Comparison of ENCODE assay signal across 14 cellular contexts in genomic region chr3:26623409-26624208, GRCh38. TPM values are rescaled to one million over a fixed set of nuclear protein-coding genes. Genes with fewer than 3 reads are reported as not detected.
DNase-seq lines count a peak whose midpoint lies in the region; ATAC-seq, FAIRE-seq and TF ChIP-seq lines count a peak whose summit lies in the region.
"Had no signal": no experiment of that assay in that cellular context is flagged by ENCODE, and none has a peak within 500 bp of the region (broad histone marks: within the 10 kb centered on the region; RNA-seq: fewer than 3 reads in every experiment).

No MANE protein-coding gene starts in this region.

- H3K79me2 ChIP-seq in H1 (ENCODE audit: control insufficient read depth in 1 of 2, insufficient read depth in 2 of 2, low read length in 2 of 2): no peaks in the 10 kb centered on the region

- H2BK20ac ChIP-seq in H1 (ENCODE audit: low read length): peak overlapping the region; percentile 66; the same call in 1 of the 2 replicates

- peak in 2 of 8 donors; percentile 24 for ATAC-seq in heart right ventricle
- ATAC-seq in left ventricle myocardium superior: no peak
- ATAC-seq in HG03520 (IDR thresholded peaks at IDR 0.05; ENCODE audit: unreplicated experiment): no peak
- ATAC-seq in HG03439 (IDR thresholded peaks at IDR 0.05; ENCODE audit: unreplicated experiment): no peak
- no peak for ATAC-seq in HG02763 (IDR thresholded peaks at IDR 0.05; ENCODE audit: unreplicated experiment)
- ATAC-seq: activated CD8-positive, alpha-beta T cell treated with anti-CD3 and anti-CD28 coated beads, Interleukin-2, amount 10 ng/mL, durations not matched to agents 7 days and 5 days; mucosa of descending colon had no signal

- no peak overlapping the region for H2AK5ac ChIP-seq in H1 (ENCODE audit: low read depth, low read length)

- peak overlapping the region; percentile 94 to 100 for H3K4me2 ChIP-seq in H1 (ENCODE audit: insufficient read depth in 1 of 2, low read depth in 2 of 2, low read length in 2 of 2)

- H3K4ac ChIP-seq in H1 (replicated peaks; ENCODE audit: insufficient read length, low read depth, low read length): no peak overlapping the region

- H3K9ac ChIP-seq in H1 (replicated peaks in 1 of 4; ENCODE audit: extremely low read depth in 1 of 4, low read depth in 3 of 4, low read length in 3 of 4) (peak overlapping the region in 2 of 4 experiments; percentile 33 to 39; a peak in 3 of 7 replicates), mucosa of rectum (ENCODE audit: low read depth in 1 of 2, low read length in 2 of 2) (no peak overlapping the region)

- peak overlapping the region in 9 of 10 donors; percentile 30 to 64 (median 47) for H3K4me3 ChIP-seq in heart right ventricle
- peak overlapping the region; percentile 63 to 68 (median 66) for H3K4me3 ChIP-seq in H1 (ENCODE audit: extremely low read depth in 1 of 4, insufficient read depth in 2 of 4, low read depth in 3 of 4, low read length in 4 of 4)
- peak overlapping the region; percentile 15 to 41 for H3K4me3 ChIP-seq in mucosa of rectum (ENCODE audit: low read length in 2 of 2)
- peak overlapping the region; percentile 69 for H3K4me3 ChIP-seq in urinary bladder (ENCODE audit: low read depth, low read length)
- H3K4me3 ChIP-seq: mucosa of descending colon had no signal

- H3K56ac ChIP-seq in H1 (replicated peaks; ENCODE audit: insufficient read length, low read depth, low read length): no peak overlapping the region

- H2BK15ac ChIP-seq in H1 (ENCODE audit: low read length): peak overlapping the region; percentile 88; the same call in 1 of the 2 replicates

- POLR2A ChIA-PET in H1 (lab: Charles Lee; ENCODE audit: partially characterized antibody): no interaction called here

- CTCF ChIA-PET in H1 (lab: Charles Lee; ENCODE audit: partially characterized antibody): interaction anchor here (0.7 to 1.3 kb wide), 2 partner anchors 10 to 63 kb away, joined by 4 read pairs; no protein-coding TSS in a partner anchor

- no peak for TF ChIP-seq EP300 in H1 (IDR thresholded peaks at IDR 0.05; ENCODE audit: borderline replicate concordance in 1 of 2, low read depth in 2 of 2, low read length in 2 of 2)

- no peak overlapping the region for H4K91ac ChIP-seq in H1 (replicated peaks; ENCODE audit: insufficient read length, low read length)

- H3K9me3 ChIP-seq in heart right ventricle (no peaks in the 10 kb centered on the region), H1 (ENCODE audit: insufficient read depth in 2 of 2, low read depth in 1 of 2, low read length in 1 of 2) (no peaks in the 10 kb centered on the region), mucosa of rectum (ENCODE audit: control insufficient read depth in 2 of 2, low read length in 2 of 2) (no peaks in the 10 kb centered on the region)
- H3K9me3 ChIP-seq: mucosa of descending colon had no signal

- H4K8ac ChIP-seq in H1 (ENCODE audit: extremely low read depth, insufficient read depth, low read length): no peak overlapping the region

- H4K5ac ChIP-seq in H1 (ENCODE audit: insufficient read length, low read depth, low read length): no peak overlapping the region

- H3K36me3 ChIP-seq in heart right ventricle (no peaks in the 10 kb centered on the region), H1 (ENCODE audit: control insufficient read depth in 2 of 4, insufficient read depth in 4 of 4, low read length in 3 of 4) (no peaks in the 10 kb centered on the region), mucosa of rectum (ENCODE audit: control insufficient read depth in 2 of 2, insufficient read depth in 2 of 2, low read length in 2 of 2) (no peaks in the 10 kb centered on the region), urinary bladder (ENCODE audit: insufficient read depth) (no peaks in the 10 kb centered on the region)

- H3K27me3 ChIP-seq in heart right ventricle (peaks cover 4 to 62% (median 60%) of the 10 kb centered on the region in 7 donors), H1 (replicated peaks in 1 of 4; ENCODE audit: control insufficient read depth in 3 of 4, extremely low read depth in 1 of 4, insufficient read depth in 3 of 4, low read length in 3 of 4) (peaks cover 35 to 77% (median 60%) of the 10 kb centered on the region in 4 experiments), mucosa of rectum (ENCODE audit: control insufficient read depth in 2 of 2, insufficient read depth in 2 of 2, low read length in 2 of 2) (peaks cover 6 to 8% of the 10 kb centered on the region in 2 donors)

- no peak for TF ChIP-seq CTCF in heart right ventricle (IDR thresholded peaks at IDR 0.05)
- no peak for TF ChIP-seq CTCF in H1 (IDR thresholded peaks at IDR 0.05; ENCODE audit: control extremely low read depth in 1 of 3, insufficient read depth in 1 of 3, low read depth in 1 of 3, low read length in 3 of 3)

- intact Hi-C loops in heart right ventricle (cut with DNase I) (no loop called here), left ventricle myocardium superior (cut with micrococcal nuclease) (no loop called here)

- peak overlapping the region; percentile 62 for H3K18ac ChIP-seq in H1 (ENCODE audit: extremely low read depth, low read length)

- H4K20me1 ChIP-seq in H1 (replicated peaks in 1 of 2; ENCODE audit: control insufficient read depth in 1 of 2, insufficient read depth in 2 of 2, low read length in 2 of 2): no peaks in the 10 kb centered on the region

- H3K27ac ChIP-seq in heart right ventricle (no peak overlapping the region), H1 (ENCODE audit: low read depth, low read length) (no peak overlapping the region), mucosa of rectum (ENCODE audit: low read depth in 2 of 2, low read length in 2 of 2) (no peak overlapping the region), urinary bladder (ENCODE audit: low read depth) (no peak overlapping the region)

- WGBS in heart right ventricle, 2 donors: 2% methylated on average over 33 of the region's 33 CpGs
- WGBS in H1 (ENCODE audit: extremely low coverage in 1 of 2, insufficient coverage in 1 of 2, insufficient read length in 1 of 2, insufficient replicate concordance in 2 of 2, low coverage in 1 of 2, low lambda C conversion rate in 2 of 2, missing lambda C conversion rate in 1 of 2), 2 experiments: 2% methylated on average over 28 of the region's 33 CpGs; no CpG with 5 or more reads in 1 of the 2 experiments
- 2% methylated on average over 33 of the region's 33 CpGs for WGBS in urinary bladder

- H3K14ac ChIP-seq in H1 (ENCODE audit: insufficient read length): no peak overlapping the region

- H3K79me1 ChIP-seq in H1 (ENCODE audit: low read depth, low read length): no peaks in the 10 kb centered on the region

- peak overlapping the region; percentile 91; the same call in 1 of the 2 replicates for H2BK12ac ChIP-seq in H1 (ENCODE audit: low read depth, low read length)

- H3K4me1 ChIP-seq in heart right ventricle (peaks cover 0 to 28% (median 18%) of the 10 kb centered on the region in 9 donors), H1 (replicated peaks in 1 of 4; ENCODE audit: control insufficient read depth in 3 of 4, insufficient read depth in 4 of 4, low read length in 3 of 4) (peaks cover 0 to 24% (median 9%) of the 10 kb centered on the region in 4 experiments; a peak in 6 of 7 replicates), mucosa of rectum (ENCODE audit: control insufficient read depth in 2 of 2, insufficient read depth in 2 of 2, low read length in 2 of 2) (no peaks in the 10 kb centered on the region), urinary bladder (ENCODE audit: insufficient read depth) (no peaks in the 10 kb centered on the region)

- peak overlapping the region; percentile 62; the same call in 1 of the 2 replicates for H2AFZ ChIP-seq in H1 (ENCODE audit: low read length)

- no peak overlapping the region for H3K23ac ChIP-seq in H1 (ENCODE audit: insufficient read length)

- TF ChIP-seq RAD21 in H1 (IDR thresholded peaks at IDR 0.05 in 1 of 2, conservative IDR thresholded peaks at IDR 0.05 in 1 of 2; ENCODE audit: low read depth in 2 of 2, low read length in 2 of 2): no peak

- H2BK5ac ChIP-seq in H1 (ENCODE audit: low read depth, low read length): peak overlapping the region; percentile 55; the same call in 1 of the 2 replicates

- TF ChIP-seq POLR2A in H1 (IDR thresholded peaks at IDR 0.05; ENCODE audit: control extremely low read depth in 1 of 2, low read depth in 2 of 2, low read length in 2 of 2): no peak

- H3K23me2 ChIP-seq in H1 (ENCODE audit: low read depth, low read length): peaks cover 33% of the 10 kb centered on the region

- no peak overlapping the region for H2BK120ac ChIP-seq in H1 (replicated peaks; ENCODE audit: low read depth, low read length)

- FAIRE-seq in H1 (lab: Jason Lieb, UNC): no peak

- no peak for DNase-seq in heart right ventricle
- DNase-seq in left ventricle myocardium superior: no peak
- DNase-seq in H1 (ENCODE audit: low read depth in 1 of 2, low spot score in 2 of 2): no peak
- DNase-seq: activated CD8-positive, alpha-beta T cell treated with anti-CD3 and anti-CD28 coated beads, Interleukin-2, amount 10 ng/mL, durations not matched to agents 7 days and 5 days; activated naive CD4-positive, alpha-beta T cell treated with anti-CD3 and anti-CD28 coated beads, Interleukin-2, amount 10 ng/mL, durations not matched to agents 7 days and 5 days; GDM1; mucosa of descending colon; NCI-H2081 treated with DMSO at 0.1 percent for 48 hours had no signal

TF ChIP-seq in H1, 55 proteins besides CTCF, POLR2A, EP300 and RAD21 (continues in another document):
- TF ChIP-seq HDAC6 (IDR thresholded peaks at IDR 0.05; ENCODE audit: low read depth, low read length) (no peak), SUZ12 (IDR thresholded peaks at IDR 0.05; ENCODE audit: low read length) (peak; percentile 75), EZH2 (IDR thresholded peaks at IDR 0.05; ENCODE audit: low read depth, low read length, severe bottlenecking) (peak; percentile 75), E2F6 (IDR thresholded peaks at IDR 0.05) (peak; percentile 56)

RNA-seq across cellular contexts. Expression of gene LRRC3B, which starts 1.0 kb away (rescaled TPM):
- total RNA-seq in heart right ventricle: under 1 TPM in 7 of 10 donors, not detected in 3; 0.09 to 0.55 (median 0.17) TPM
- polyA plus RNA-seq in heart right ventricle: under 1 TPM; 0.04 to 0.37 TPM
- 0.10 TPM for total RNA-seq in left ventricle myocardium superior
- 2.3 and 3.1 TPM in 2 replicates for total RNA-seq in H1 (2021; fragmentation: NEBNext Ultra II Directional; extraction: Animal tissue kit (Norgen Biotek cat#: 25700))
- 1.4 and 1.6 TPM in 2 replicates for polyA plus RNA-seq in H1 (2011; rRNA removed)
- 2.0 TPM for polyA plus RNA-seq in H1 (2011; cell fraction: cytosol; rRNA removed)
- polyA plus RNA-seq in H1 (2011; cell fraction: nucleus; rRNA removed): 2.6 TPM
- 1.2 to 1.9 TPM (median 1.3 TPM) in 4 replicates for polyA plus RNA-seq in H1 (2012, experiment 1 of 2)
- polyA plus RNA-seq in H1 (2012, experiment 2 of 2): 0.88 TPM
- 2.0 TPM for polyA plus RNA-seq in H1 (2013, experiment 1 of 2)
- polyA plus RNA-seq in H1 (2013, experiment 2 of 2): 2.0 TPM
- polyA minus RNA-seq in H1 (2011; rRNA and poly(A)+ RNA removed): 2.5 and 3.5 TPM in 2 replicates
- 1.3 TPM for polyA minus RNA-seq in H1 (2011; cell fraction: cytosol; rRNA and poly(A)+ RNA removed)
- polyA minus RNA-seq in H1 (2011; cell fraction: nucleus; rRNA and poly(A)+ RNA removed): 8.9 TPM
- total RNA-seq in urinary bladder: 7.1 TPM
- polyA plus RNA-seq in urinary bladder: 5.8 TPM
- total RNA-seq: activated CD8-positive, alpha-beta T cell treated with anti-CD3 and anti-CD28 coated beads, Interleukin-2, amount 10 ng/mL, durations not matched to agents 7 days and 5 days; fibroblast of villous mesenchyme had no signal
